1 cellular context compared by ENCODE assay signal in genomic region chr19:43773725-43774102, GRCh38.
TF ChIP-seq lines count a peak whose summit lies in the region.

No MANE protein-coding gene starts in this region.

TF ChIP-seq in K562, 482 proteins besides CTCF, POLR2A, EP300 and RAD21 (continued from another document):
- TF ChIP-seq ZNF518B (CRISPR knock-in tag; IDR thresholded peaks at IDR 0.05) (no peak), NFIC (IDR thresholded peaks at IDR 0.05) (peak; percentile 4; the same call in 1 of the 2 replicates), MTF1 (CRISPR knock-in tag; IDR thresholded peaks at IDR 0.05; ENCODE audit: borderline replicate concordance) (no peak), DPF2 (IDR thresholded peaks at IDR 0.05) (peak; percentile 48; the same call in 1 of the 2 replicates), PCBP2 (IDR thresholded peaks at IDR 0.05; ENCODE audit: low read depth, low read length, poor library complexity, severe bottlenecking) (no peak), THAP7 (CRISPR knock-in tag; IDR thresholded peaks at IDR 0.05) (no peak), TBP (optimal IDR thresholded peaks at IDR 0.05; ENCODE audit: low read depth, low read length) (peak; percentile 56), KAT7 (CRISPR knock-in tag; IDR thresholded peaks at IDR 0.05; ENCODE audit: borderline replicate concordance) (no peak), SMAD1 (IDR thresholded peaks at IDR 0.05; ENCODE audit: low read depth, low read length, partially characterized antibody) (peak; percentile 32), SRF (CRISPR knock-in tag; IDR thresholded peaks at IDR 0.05) (no peak), ESRRA (IDR thresholded peaks at IDR 0.05; ENCODE audit: borderline replicate concordance, low read depth) (no peak), PTBP1 (IDR thresholded peaks at IDR 0.05; ENCODE audit: low read depth, low read length) (no peak), ARID1B (IDR thresholded peaks at IDR 0.05) (peak; percentile 48), CHCHD3 (CRISPR knock-in tag; IDR thresholded peaks at IDR 0.05) (no peak)
